Comparison of ENCODE assay signal across 8 cellular contexts in genomic region chr13:38775085-38775484, GRCh38.
"Had no signal": no experiment of that assay in that cellular context is flagged by ENCODE, and none has a peak within 500 bp of the region (broad histone marks: within the 10 kb centered on the region; RNA-seq: fewer than 3 reads in every experiment).

No MANE protein-coding gene starts in this region.

- FAIRE-seq: G401.6, GM12878, GM12891, GM12892, GM18507, GM19239 had no signal

- H3K4me3 ChIP-seq: GM12878 had no signal

- DNase-seq: GDM1, GF-D8 had no signal

- ATAC-seq: GM12878 had no signal
